8 cellular contexts compared by ENCODE assay signal in genomic region chr17:29615048-29615385, GRCh38. TPM values are rescaled to one million over a fixed set of nuclear protein-coding genes. Genes with fewer than 3 reads are reported as not detected.
DNase-seq lines count a peak whose midpoint lies in the region; ATAC-seq and TF ChIP-seq lines count a peak whose summit lies in the region.

No MANE protein-coding gene starts in this region.

- WGBS in esophagus, 2 donors, result 18 to 21% methylated on average over 15 of the region's 15 CpGs

- no peaks in the 10 kb centered on the region for H3K9me3 ChIP-seq in esophagus (ENCODE audit: control insufficient read depth in 2 of 2, insufficient read depth in 1 of 2, low read depth in 1 of 2, low read length in 1 of 2)
- no peaks in the 10 kb centered on the region for H3K9me3 ChIP-seq in gastrocnemius medialis

- ATAC-seq in gastrocnemius medialis (no peak), GM21515 (IDR thresholded peaks at IDR 0.05; ENCODE audit: unreplicated experiment) (no peak)

- DNase-seq in SIG-M5 treated with dmso at 0.1 percent for 504 hours (lab: John Stamatoyannopoulos, UW; ENCODE audit: unreplicated experiment) (peak; percentile 79), SIG-M5 (lab: John Stamatoyannopoulos, UW) (no peak), gastrocnemius medialis (peak in 1 of 2 donors; percentile 44), NCI-H2171 treated with DMSO at 0.1 percent for 48 hours (lab: John Stamatoyannopoulos, UW) (no peak), NCI-H2227 (lab: John Stamatoyannopoulos, UW; ENCODE audit: unreplicated experiment) (no peak)
- peak; percentile 69 for DNase-seq in activated CD4-positive, alpha-beta T cell treated with anti-CD3 and anti-CD28 coated beads, Interleukin-2, amount 50 U/mL, for 1 hour

- H3K4me3 ChIP-seq in esophagus (ENCODE audit: low read depth in 1 of 2, low read length in 2 of 2) (peak overlapping the region; percentile 16 to 26), gastrocnemius medialis (peak overlapping the region in 3 of 4 donors; percentile 45 to 53 (median 45))

- H3K4me1 ChIP-seq in esophagus (ENCODE audit: control insufficient read depth in 2 of 2, insufficient read depth in 2 of 2, low read length in 1 of 2) (peaks cover 4 to 35% of the 10 kb centered on the region in 2 donors), gastrocnemius medialis (peaks cover 62 to 72% of the 10 kb centered on the region in 2 donors)

- no peak for TF ChIP-seq CTCF in gastrocnemius medialis (IDR thresholded peaks at IDR 0.05 in 4 of 5, conservative IDR thresholded peaks at IDR 0.05 in 1 of 5)

- TF ChIP-seq POLR2A in gastrocnemius medialis (IDR thresholded peaks at IDR 0.05), result no peak

- intact Hi-C loops in gastrocnemius medialis (cut with DNase I; ENCODE audit: low total_unique reads), result no loop called here

- no peaks in the 10 kb centered on the region for H3K27me3 ChIP-seq in esophagus (ENCODE audit: control insufficient read depth in 1 of 2, insufficient read depth in 2 of 2, low read length in 2 of 2)
- no peaks in the 10 kb centered on the region for H3K27me3 ChIP-seq in gastrocnemius medialis

- H3K36me3 ChIP-seq in esophagus (ENCODE audit: control insufficient read depth in 2 of 2, insufficient read depth in 2 of 2, low read length in 1 of 2), result no peaks in the 10 kb centered on the region
- H3K36me3 ChIP-seq in gastrocnemius medialis, result peaks cover 0 to 11% of the 10 kb centered on the region in 2 donors

- H3K27ac ChIP-seq in esophagus (ENCODE audit: low read depth in 2 of 2, low read length in 1 of 2) (peak overlapping the region in 1 of 2 donors; percentile 3), gastrocnemius medialis (peak overlapping the region; percentile 98 to 100 (median 99))

- in situ Hi-C loops in gastrocnemius medialis (cut with MboI; ENCODE audit: low sequenced_read_pairs in 4 of 4), result loop anchor here in 3 of 4 donors (25.0 kb wide), 2 partner anchors 297 to 322 kb away; partner anchors contain the start of genes EFCAB5 (in 2 of the 3) and SSH2 (in 2 of the 3)

RNA-seq across cellular contexts. Expression of gene CORO6, which starts 7.7 kb away (rescaled TPM):
- polyA plus RNA-seq in esophagus, result 10 to 100 TPM; 12.6 to 22.5 TPM
- total RNA-seq in gastrocnemius medialis, result 100 to 1,000 TPM; 409 to 694 (median 563) TPM

RNA-seq across cellular contexts. Expression of gene ANKRD13B, which starts 22.1 kb away (rescaled TPM):
- polyA plus RNA-seq in esophagus, result 1 to 10 TPM; 3.5 to 6.5 TPM
- total RNA-seq in gastrocnemius medialis, result 10 to 100 TPM in 1 of 4 donors, 1 to 10 TPM in 3; 8.2 to 11.5 (median 9.2) TPM

RNA-seq across cellular contexts. Expression of gene GIT1, which starts 25.6 kb away (rescaled TPM):
- polyA plus RNA-seq in esophagus, result 10 to 100 TPM; 22.6 to 30.2 TPM
- 10 to 100 TPM; 30.2 to 62.2 (median 41.1) TPM for total RNA-seq in gastrocnemius medialis

RNA-seq across cellular contexts. Expression of gene TP53I13, which starts 46.5 kb away (rescaled TPM):
- polyA plus RNA-seq in esophagus, result 10 to 100 TPM; 30.1 to 43.7 TPM
- 10 to 100 TPM; 31.0 to 50.2 (median 32.1) TPM for total RNA-seq in gastrocnemius medialis

RNA-seq across cellular contexts. Expression of gene ABHD15, which starts 48.2 kb away (rescaled TPM):
- 1 to 10 TPM; 2.6 to 3.0 TPM for polyA plus RNA-seq in esophagus
- 1 to 10 TPM; 2.6 to 5.7 (median 5.0) TPM for total RNA-seq in gastrocnemius medialis

Comparison
In these comparisons a context has a peak if more than half of its experiments do, and no peak if none do; other contexts are left out.
1. DNase-seq: peak in SIG-M5 treated with dmso at 0.1 percent for 504 hours (single experiment) and activated CD4-positive, alpha-beta T cell treated with anti-CD3 and anti-CD28 coated beads, Interleukin-2, amount 50 U/mL, for 1 hour (single experiment); none in SIG-M5 (single experiment), NCI-H2171 treated with DMSO at 0.1 percent for 48 hours (single experiment) and NCI-H2227 (single experiment).